31 cellular contexts compared by ENCODE assay signal in genomic region chr7:93048136-93048930, GRCh38.
A peak's percentile ranks its signal among the peaks of the same experiment; 100 is the strongest.
DNase-seq lines count a peak whose midpoint lies in the region; FAIRE-seq and TF ChIP-seq lines count a peak whose summit lies in the region.
"Had no signal": no experiment of that assay in that cellular context is flagged by ENCODE, and none has a peak within 500 bp of the region (broad histone marks: within the 10 kb centered on the region; RNA-seq: fewer than 3 reads in every experiment).

No MANE protein-coding gene starts in this region.

- peaks cover 2% of the 10 kb centered on the region for H3K4me1 Mint-ChIP-seq in activated CD4-positive, alpha-beta T cell treated with anti-CD3 and anti-CD28 coated beads, Interleukin-2, amount 10 ng/mL, durations not matched to agents 7 days and 5 days
- H3K4me1 Mint-ChIP-seq: CD8-positive, alpha-beta memory T cell had no signal

- H3K36me3 Mint-ChIP-seq in activated CD4-positive, alpha-beta T cell treated with anti-CD3 and anti-CD28 coated beads, Interleukin-2, amount 10 ng/mL, durations not matched to agents 7 days and 5 days (ENCODE audit: low read depth): no peaks in the 10 kb centered on the region
- H3K36me3 Mint-ChIP-seq: CD8-positive, alpha-beta memory T cell had no signal

- TF ChIP-seq CTCF in bronchial epithelial cell (IDR thresholded peaks at IDR 0.05; ENCODE audit: insufficient read depth, low read length, severe bottlenecking): no peak

- H3K27me3 ChIP-seq in bronchial epithelial cell (ENCODE audit: control insufficient read depth, insufficient read depth, low read length): no peaks in the 10 kb centered on the region
- H3K27me3 ChIP-seq: adrenal gland, colonic mucosa, pancreas, SJCRH30, stomach, tibial nerve had no signal

- no peak overlapping the region for H3K4me3 Mint-ChIP-seq in activated CD4-positive, alpha-beta T cell treated with anti-CD3 and anti-CD28 coated beads, Interleukin-2, amount 10 ng/mL, durations not matched to agents 7 days and 5 days
- H3K4me3 Mint-ChIP-seq: activated naive CD4-positive, alpha-beta T cell treated with anti-CD3 and anti-CD28 coated beads for 36 hours; activated T-helper 1 cell treated with anti-CD3 and anti-CD28 coated beads, Interleukin-12 subunit alpha, Interleukin-12 subunit beta, Interleukin-2, Interleukin-4 antibody, amounts not matched to agents 30 ng/mL and 10 ng/mL and 1 ng/mL, durations not matched to agents 14 hours and 24 hours and 36 hours; CD8-positive, alpha-beta memory T cell; nephron had no signal

- H3K4me3 ChIP-seq in bronchial epithelial cell (ENCODE audit: low read depth, low read length): no peak overlapping the region
- H3K4me3 ChIP-seq: adrenal gland, colonic mucosa, HAP-1, pancreas, SJCRH30, smooth muscle cell, stomach, tibial nerve had no signal

- H3K27ac Mint-ChIP-seq in activated CD4-positive, alpha-beta T cell treated with anti-CD3 and anti-CD28 coated beads, Interleukin-2, amount 10 ng/mL, durations not matched to agents 7 days and 5 days: no peak overlapping the region
- H3K27ac Mint-ChIP-seq: activated naive CD4-positive, alpha-beta T cell treated with anti-CD3 and anti-CD28 coated beads for 36 hours; activated T-helper 1 cell treated with anti-CD3 and anti-CD28 coated beads, Interleukin-12 subunit alpha, Interleukin-12 subunit beta, Interleukin-2, Interleukin-4 antibody, amounts not matched to agents 30 ng/mL and 10 ng/mL and 1 ng/mL, durations not matched to agents 14 hours and 24 hours and 36 hours; CD8-positive, alpha-beta memory T cell; nephron had no signal

- FAIRE-seq in bronchial epithelial cell (lab: Jason Lieb, UNC): no peak
- FAIRE-seq: keratinocyte, pancreas had no signal

- in situ Hi-C loops in G401 (cut with HindIII; ENCODE audit: low sequenced_read_pairs): no loop called here

- no peaks in the 10 kb centered on the region for H3K9me3 Mint-ChIP-seq in activated CD4-positive, alpha-beta T cell treated with anti-CD3 and anti-CD28 coated beads, Interleukin-2, amount 10 ng/mL, durations not matched to agents 7 days and 5 days
- H3K9me3 Mint-ChIP-seq: activated naive CD4-positive, alpha-beta T cell treated with anti-CD3 and anti-CD28 coated beads for 36 hours; activated T-helper 1 cell treated with anti-CD3 and anti-CD28 coated beads, Interleukin-12 subunit alpha, Interleukin-12 subunit beta, Interleukin-2, Interleukin-4 antibody, amounts not matched to agents 30 ng/mL and 10 ng/mL and 1 ng/mL, durations not matched to agents 14 hours and 24 hours and 36 hours; CD8-positive, alpha-beta memory T cell; nephron had no signal

- CTCF ChIA-PET in activated CD4-positive, alpha-beta T cell treated with anti-CD3 and anti-CD28 coated beads, Interleukin-2, amount 10 ng/mL, durations not matched to agents 7 days and 5 days (lab: Charles Lee): interaction anchor here (0.6 to 1.2 kb wide), 2 partner anchors 520 to 882 kb away, joined by 3 read pairs; partner anchors contain the start of genes PEX1 and RBM48

- POLR2A ChIA-PET in activated CD4-positive, alpha-beta T cell treated with anti-CD3 and anti-CD28 coated beads, Interleukin-2, amount 10 ng/mL, durations not matched to agents 7 days and 5 days (lab: Charles Lee): interaction anchor here (0.5 kb wide), 1 partner anchor 48 kb away, joined by 3 read pairs; no protein-coding TSS in a partner anchor

- peak; percentile 68 for DNase-seq in ELR (ENCODE audit: low read depth)
- peak; percentile 52 for DNase-seq in LHCN-M2 (ENCODE audit: low read depth)
- DNase-seq in bronchial epithelial cell (ENCODE audit: low read depth): peak; percentile 57
- DNase-seq in hepatic stellate cell (ENCODE audit: low spot score): peak; percentile 36
- no peak for DNase-seq in activated CD4-positive, alpha-beta T cell treated with anti-CD3 and anti-CD28 coated beads, Interleukin-2, amount 10 ng/mL, durations not matched to agents 7 days and 5 days
- DNase-seq in G401 (ENCODE audit: low spot score): no peak
- DNase-seq in ureter (ENCODE audit: low spot score): no peak
- DNase-seq: ACHN; activated CD4-positive, alpha-beta T cell treated with anti-CD3 and anti-CD28 coated beads, Interleukin-2, amount 50 U/mL, for 48 hours; activated CD4-positive, CD25-positive, alpha-beta regulatory T cell; activated naive CD4-positive, alpha-beta T cell treated with anti-CD3 and anti-CD28 coated beads for 36 hours; adrenal gland; BE2C; CD8-positive, alpha-beta memory T cell; colonic mucosa; effector memory CD4-positive, alpha-beta T cell; GF-D8; NCI-H1694; NK-92 treated with Interleukin-12 subunit alpha and Interleukin-12 subunit beta, amount 100 ng/mL, for 24 hours; pancreas; retina; SJCRH30; stimulated activated CD4-positive, alpha-beta T cell treated with anti-CD3 and anti-CD28 coated beads, Interleukin-1b, Interleukin-23, amount 100 ng/mL, for 48 hours; stimulated activated CD8-positive, alpha-beta memory T cell treated with anti-CD3 and anti-CD28 coated beads, Interleukin-4, amount 100 ng/mL, for 48 hours; stomach had no signal

- no peaks in the 10 kb centered on the region for H3K27me3 Mint-ChIP-seq in activated CD4-positive, alpha-beta T cell treated with anti-CD3 and anti-CD28 coated beads, Interleukin-2, amount 10 ng/mL, durations not matched to agents 7 days and 5 days

- H3K36me3 ChIP-seq in bronchial epithelial cell (ENCODE audit: control insufficient read depth, insufficient read depth, low read length): no peaks in the 10 kb centered on the region
- H3K36me3 ChIP-seq: adrenal gland, BE2C, colonic mucosa, HAP-1, pancreas, SJCRH30, stomach, tibial nerve had no signal

Comparison
In these comparisons a context has a peak if more than half of its experiments do, and no peak if none do; other contexts are left out.
1. DNase-seq: peak in ELR (single experiment), LHCN-M2 (single experiment), bronchial epithelial cell (single experiment) and hepatic stellate cell (single experiment); none in activated CD4-positive, alpha-beta T cell treated with anti-CD3 and anti-CD28 coated beads, Interleukin-2, amount 10 ng/mL, durations not matched to agents 7 days and 5 days (single experiment), G401 (single experiment) and ureter (single experiment).